Comparison of ENCODE assay signal across 15 cellular contexts in genomic region chr7:567305-567883, GRCh38. TPM values are rescaled to one million over a fixed set of nuclear protein-coding genes. Genes with fewer than 3 reads are reported as not detected.
DNase-seq lines count a peak whose midpoint lies in the region; ATAC-seq, FAIRE-seq and TF ChIP-seq lines count a peak whose summit lies in the region.
"Had no signal": no experiment of that assay in that cellular context is flagged by ENCODE, and none has a peak within 500 bp of the region (broad histone marks: within the 10 kb centered on the region; RNA-seq: fewer than 3 reads in every experiment).

No MANE protein-coding gene starts in this region.

- no peak for TF ChIP-seq POLR2A in K562 (conservative IDR thresholded peaks at IDR 0.05)

- TF ChIP-seq CTCF in HEK293 (tag by site-specific recombination; IDR thresholded peaks at IDR 0.05) (no peak), K562 (IDR thresholded peaks at IDR 0.05 in 2 of 3, conservative IDR thresholded peaks at IDR 0.05 in 1 of 3; ENCODE audit: insufficient read depth in 2 of 3, low read depth in 1 of 3, low read length in 3 of 3) (no peak)

- no peak for DNase-seq in HTR-8/SVneo (ENCODE audit: insufficient read length, low spot score)
- DNase-seq in K562 (ENCODE audit: extremely low read depth in 1 of 4, low spot score in 3 of 4) = no peak
- no peak for DNase-seq in urothelium cell line (ENCODE audit: low spot score)
- DNase-seq: C1 segment of cervical spinal cord; Calu3; CD4-positive, alpha-beta memory T cell; COR-L47; DMS53; DMS79 treated with DMSO at 0.1 percent for 48 hours; H7; HCEC 1CT had no signal

- in situ Hi-C loops in K562 (cut with MboI) = no loop called here

- H3K27me3 ChIP-seq in K562 (ENCODE audit: control insufficient read depth in 2 of 2, insufficient read depth in 2 of 2, low read length in 2 of 2) = no peaks in the 10 kb centered on the region

- TF ChIP-seq RAD21 in K562 (CRISPR knock-in tag; conservative IDR thresholded peaks at IDR 0.05 in 1 of 2, IDR thresholded peaks at IDR 0.05 in 1 of 2) = no peak

- ATAC-seq in K562 = no peak
- ATAC-seq in HG02623 (IDR thresholded peaks at IDR 0.05; ENCODE audit: unreplicated experiment) = no peak
- ATAC-seq in GM18868 (IDR thresholded peaks at IDR 0.05; ENCODE audit: unreplicated experiment) = no peak

- no peak overlapping the region for H3K4me2 ChIP-seq in K562 (ENCODE audit: insufficient read depth, low read length)

- intact Hi-C loops in K562 (cut with micrococcal nuclease) = no loop called here

- H4K20me1 ChIP-seq in K562 (replicated peaks; ENCODE audit: control insufficient read depth, insufficient read depth, low read length) = no peaks in the 10 kb centered on the region

- H2AFZ ChIP-seq in K562 (ENCODE audit: low read depth, low read length) = no peak overlapping the region

- no peaks in the 10 kb centered on the region for H3K36me3 ChIP-seq in HEK293 (ENCODE audit: control insufficient read depth in 2 of 2, insufficient read depth in 1 of 2, low read length in 2 of 2)
- no peaks in the 10 kb centered on the region; the same call in 2 of the 3 replicates for H3K36me3 ChIP-seq in K562 (ENCODE audit: control insufficient read depth, insufficient read depth, low read length)

- no peaks in the 10 kb centered on the region for H3K9me3 ChIP-seq in HEK293 (ENCODE audit: control insufficient read depth, insufficient read depth, low read depth, low read length)
- no peaks in the 10 kb centered on the region for H3K9me3 ChIP-seq in K562 (replicated peaks; ENCODE audit: control insufficient read depth, insufficient read depth, low read depth, low read length)

- no TSS peak for BruUV-seq in K562 (replicated peaks; lab: Mats Ljungman, UMichigan)

- H3K4me1 ChIP-seq in HEK293 (ENCODE audit: control insufficient read depth, insufficient read depth, low read length) = no peaks in the 10 kb centered on the region
- peaks cover 0 to 29% of the 10 kb centered on the region in 2 experiments; a peak in 2 of 5 replicates for H3K4me1 ChIP-seq in K562 (replicated peaks in 1 of 2; ENCODE audit: control insufficient read depth in 2 of 2, insufficient read depth in 2 of 2, low read length in 2 of 2)

- no peaks in the 10 kb centered on the region for H3K79me2 ChIP-seq in K562 (ENCODE audit: control insufficient read depth, insufficient read depth, low read length)

- TF ChIP-seq EP300 in K562 (IDR thresholded peaks at IDR 0.05; ENCODE audit: low read length) = no peak

- WGBS in K562 (ENCODE audit: insufficient coverage, low coverage, missing lambda C conversion rate) = 82% methylated on average over 2 of the region's 3 CpGs

- FAIRE-seq in HTR-8/SVneo (lab: Jason Lieb, UNC) (peak; percentile 99), K562 (lab: Jason Lieb, UNC) (no peak), urothelium cell line (lab: Jason Lieb, UNC) (peak; percentile 99)
- FAIRE-seq: H1 had no signal

- POLR2A ChIA-PET in HEK293 (lab: Yijun Ruan, JAX) = no interaction called here
- POLR2A ChIA-PET in K562 (lab: Yijun Ruan, JAX) = no interaction called here

- H3K9ac ChIP-seq in K562 (ENCODE audit: insufficient read depth in 1 of 2, low read depth in 2 of 2, low read length in 2 of 2) = no peak overlapping the region

- H3K9me1 ChIP-seq in K562 (ENCODE audit: control insufficient read depth, insufficient read depth, low read length) = no peaks in the 10 kb centered on the region

- CTCF ChIA-PET in HEK293 (lab: Yijun Ruan, JAX) = no interaction called here
- CTCF ChIA-PET in K562 (lab: Yijun Ruan, JAX; ENCODE audit: low intra/inter-chr PET ratio) = no interaction called here

- H3K27ac ChIP-seq in HEK293 (ENCODE audit: extremely low read depth, low read depth, low read length) (no peak overlapping the region), K562 (ENCODE audit: extremely low read depth, low read depth, low read length) (no peak overlapping the region)

- no peak overlapping the region for H3K4me3 ChIP-seq in HEK293 (ENCODE audit: low read depth, low read length)
- no peak overlapping the region for H3K4me3 ChIP-seq in K562

TF ChIP-seq in HEK293, 187 proteins besides CTCF, POLR2A, EP300 and RAD21 (continues in another document):
- TF ChIP-seq ZNF211 (tag by site-specific recombination; IDR thresholded peaks at IDR 0.05; ENCODE audit: low read depth) (no peak), ZNF701 (tag by site-specific recombination; IDR thresholded peaks at IDR 0.05) (no peak), ZSCAN5A (tag by site-specific recombination; IDR thresholded peaks at IDR 0.05) (no peak), ZNF157 (tag by site-specific recombination; IDR thresholded peaks at IDR 0.05) (no peak), ZNF658 (tag by site-specific recombination; IDR thresholded peaks at IDR 0.05) (no peak)

TF ChIP-seq in K562, 482 proteins besides CTCF, POLR2A, EP300 and RAD21 (continues in another document):
- TF ChIP-seq ZNF146 (CRISPR knock-in tag; IDR thresholded peaks at IDR 0.05; ENCODE audit: unreplicated experiment) = peak; percentile 62
- TF ChIP-seq CBFA2T2 (conservative IDR thresholded peaks at IDR 0.05) = no peak
- TF ChIP-seq HES1 (IDR thresholded peaks at IDR 0.05; ENCODE audit: low read depth) = no peak
- TF ChIP-seq MTA1 (IDR thresholded peaks at IDR 0.05; ENCODE audit: borderline replicate concordance) = no peak
- TF ChIP-seq ZC3H4 (CRISPR knock-in tag; IDR thresholded peaks at IDR 0.05; ENCODE audit: borderline replicate concordance) = no peak
- no peak for TF ChIP-seq SMAD2 (IDR thresholded peaks at IDR 0.05; ENCODE audit: low read depth, low read length)
- no peak for TF ChIP-seq RFX1 (IDR thresholded peaks at IDR 0.05)
- peak in 1 of 2 experiments; percentile 44; a peak in 2 of 4 replicates for TF ChIP-seq KDM1A (IDR thresholded peaks at IDR 0.05)
- no peak for TF ChIP-seq ZFP30 (CRISPR knock-in tag; IDR thresholded peaks at IDR 0.05; ENCODE audit: borderline replicate concordance)
- TF ChIP-seq SOX6 (IDR thresholded peaks at IDR 0.05) = no peak
- TF ChIP-seq ARID3A (IDR thresholded peaks at IDR 0.05; ENCODE audit: borderline replicate concordance, low read depth, low read length) = no peak

RNA-seq across cellular contexts. Expression of gene PDGFA, which starts 47.7 kb away (rescaled TPM):
- 21.5 and 51.6 TPM in 2 replicates for total RNA-seq in K562 (2011; cell fraction: chromatin; rRNA removed; ENCODE audit: low replicate concordance)
- total RNA-seq in K562 (2011; cell fraction: nucleolus; rRNA removed) = 36.1 and 57.4 TPM in 2 replicates
- total RNA-seq in K562 (2011; cell fraction: nucleoplasm; rRNA removed) = 30.2 and 38.4 TPM in 2 replicates
- total RNA-seq in K562 (2014; rRNA removed) (8.1 and 10.0 TPM in 2 replicates), K562 (2014; rRNA removed; fragmentation: Illumina TruSeq; extraction: Trizol) (3.6 and 5.0 TPM in 2 replicates), K562 (2015; rRNA removed; fragmentation: Illumina TruSeq; extraction: Trizol) (4.6 and 6.1 TPM in 2 replicates), K562 (2021) (9.8 and 10.2 TPM in 2 replicates)
- polyA plus RNA-seq in K562 (2011; rRNA removed) (7.9 TPM in 2 replicates), K562 (2014; fragmentation: Illumina TruSeq; extraction: Trizol) (2.5 and 4.7 TPM in 2 replicates), K562 (2014; fragmentation: Nextera tagmentation; extraction: Ambion mirVana) (1 to 10 TPM; 3.9 to 9.5 TPM), K562 (2014; rRNA removed) (2.6 and 3.6 TPM in 2 replicates)
- polyA plus RNA-seq in K562 (2011; cell fraction: cytosol; rRNA removed) = 5.2 and 10.8 TPM in 2 replicates
- 13.3 and 32.6 TPM in 2 replicates for polyA plus RNA-seq in K562 (2011; cell fraction: nucleus; rRNA removed)
- polyA plus RNA-seq in K562 (2012) = 6.4 and 9.1 TPM in 2 replicates
- 24.4 and 37.5 TPM in 2 replicates for polyA minus RNA-seq in K562 (2011; rRNA and poly(A)+ RNA removed)
- polyA minus RNA-seq in K562 (2011; cell fraction: cytosol; rRNA and poly(A)+ RNA removed) = 34.5 and 45.2 TPM in 2 replicates
- 11.0 and 13.5 TPM in 2 replicates for polyA minus RNA-seq in K562 (2011; cell fraction: nucleus; rRNA and poly(A)+ RNA removed)
- polyA plus RNA-seq: CD4-positive, alpha-beta memory T cell had no signal

Comparison
In these comparisons a context has a peak if more than half of its experiments do, and no peak if none do; other contexts are left out.
1. Of the 44 proteins assayed by ChIP-seq in both K562 and HEK293: peak only in K562: none; only in HEK293: none; in both: ZNF146; in neither: 43.